Comparison of ENCODE assay signal across 1 cellular context in the genomic region with DNA sequence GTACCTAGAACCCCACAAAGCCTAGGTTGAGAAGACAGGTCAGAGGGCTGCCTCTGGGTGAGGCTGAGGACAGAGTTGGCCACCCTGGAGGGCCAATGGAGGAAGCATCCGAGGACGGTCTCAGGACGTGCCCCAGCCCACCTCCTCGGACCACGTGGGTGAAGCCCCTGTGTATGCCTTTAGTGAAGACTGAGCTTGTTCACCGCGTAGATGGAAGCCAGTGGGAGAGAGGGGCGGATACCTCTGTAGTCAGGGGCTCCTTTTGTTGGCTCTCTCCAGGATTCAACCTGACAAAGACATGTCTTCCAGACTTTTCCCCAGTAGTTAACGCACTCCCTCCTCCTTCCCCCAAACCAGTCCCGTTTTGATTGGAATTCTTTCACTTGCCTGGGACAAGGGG.
TF ChIP-seq lines count a peak whose summit lies in the region.

No MANE protein-coding gene starts in this region.

TF ChIP-seq in H1, 55 proteins besides CTCF, POLR2A, EP300 and RAD21:
- TF ChIP-seq POU5F1 (IDR thresholded peaks at IDR 0.05; ENCODE audit: low read depth, low read length) (no peak), CHD7 (IDR thresholded peaks at IDR 0.05; ENCODE audit: insufficient replicate concordance, low read length) (no peak), EGR1 (IDR thresholded peaks at IDR 0.05; ENCODE audit: borderline replicate concordance, low read depth, low read length) (no peak), GTF2F1 (IDR thresholded peaks at IDR 0.05; ENCODE audit: borderline replicate concordance, low read depth, low read length) (no peak), POLR2AphosphoS5 (IDR thresholded peaks at IDR 0.05; ENCODE audit: low read depth, low read length) (no peak), SIRT6 (IDR thresholded peaks at IDR 0.05; ENCODE audit: low read length) (no peak), SIX5 (IDR thresholded peaks at IDR 0.05; ENCODE audit: low read depth, low read length) (no peak), MAX (IDR thresholded peaks at IDR 0.05) (no peak), SP1 (IDR thresholded peaks at IDR 0.05; ENCODE audit: low read depth, low read length) (no peak), SAP30 (IDR thresholded peaks at IDR 0.05; ENCODE audit: insufficient read depth, insufficient replicate concordance, low read length) (no peak), KDM4A (IDR thresholded peaks at IDR 0.05; ENCODE audit: low read depth, low read length, severe bottlenecking) (no peak), YY1 (IDR thresholded peaks at IDR 0.05; ENCODE audit: low read depth, low read length) (no peak), SUZ12 (IDR thresholded peaks at IDR 0.05; ENCODE audit: low read length) (no peak), NRF1 (IDR thresholded peaks at IDR 0.05; ENCODE audit: low read depth, low read length) (no peak)
TF ChIP-seq in H1: peak in this region for 0.
